In the genomic region with DNA sequence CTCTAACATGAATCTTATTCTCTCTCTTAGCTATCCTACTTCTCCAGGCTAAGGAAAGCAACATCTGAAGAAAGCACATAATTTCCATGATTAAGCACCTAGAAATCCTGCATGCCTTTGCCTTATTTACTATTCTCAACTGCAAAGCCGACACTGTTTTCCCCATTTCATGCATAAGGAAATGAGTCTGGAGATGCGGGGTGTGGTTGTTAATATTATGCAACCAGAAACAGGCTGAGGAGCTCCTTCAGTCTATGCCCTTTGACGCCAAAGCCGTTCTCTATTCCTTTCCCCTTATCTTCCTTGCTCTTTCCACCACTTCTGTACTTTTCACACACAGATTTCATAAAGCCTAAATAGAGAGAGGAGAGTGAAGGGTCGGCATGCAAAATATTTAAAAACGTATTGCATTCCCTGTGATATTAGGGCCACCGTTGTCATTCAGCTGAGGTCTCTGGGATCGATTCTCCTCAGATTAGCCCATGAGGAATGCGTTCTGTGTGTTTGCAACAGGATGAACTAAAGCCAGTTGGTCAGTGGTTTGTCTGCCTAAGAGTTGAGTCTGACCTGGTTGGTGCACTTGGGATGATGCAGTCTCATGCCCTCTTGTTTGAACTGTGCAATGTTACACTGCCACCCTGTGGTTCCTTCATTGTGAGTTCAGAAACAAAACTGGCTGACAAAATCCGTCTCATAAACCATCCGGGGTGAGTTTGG, we compare ENCODE assay signal across 8 cellular contexts. TPM values are rescaled to one million over a fixed set of nuclear protein-coding genes. Genes with fewer than 3 reads are reported as not detected.
DNase-seq lines count a peak whose midpoint lies in the region; ATAC-seq, FAIRE-seq and TF ChIP-seq lines count a peak whose summit lies in the region.

No MANE protein-coding gene starts in this region.

- ATAC-seq in GM21447 (IDR thresholded peaks at IDR 0.05; ENCODE audit: unreplicated experiment) = peak; percentile 81

- peaks cover 0 to 4% (median 3%) of the 10 kb centered on the region in 3 donors for H3K4me1 Mint-ChIP-seq in IgD-negative memory B cell

- no peaks in the 10 kb centered on the region for H3K36me3 Mint-ChIP-seq in IgD-negative memory B cell

- BruUV-seq in OCI-LY7 (replicated peaks; lab: Mats Ljungman, UMichigan) = no TSS peak

- intact Hi-C loops in OCI-LY7 (cut with micrococcal nuclease; ENCODE audit: unreplicated experiment) = loop anchor here (1.0 to 5.0 kb wide), 4 partner anchors 79 to 1282 kb away; no protein-coding TSS in a partner anchor

- no peaks in the 10 kb centered on the region for H3K9me2 ChIP-seq in OCI-LY7 (ENCODE audit: insufficient read depth, low read length)

- DNase-seq in D721Med (ENCODE audit: insufficient read length, low spot score) (no peak), OCI-LY7 (ENCODE audit: low spot score) (peak; percentile 70), fibroblast of lung (ENCODE audit: low read depth in 2 of 2) (peak; percentile 84 to 90), suprapubic skin (ENCODE audit: low spot score in 2 of 2) (no peak)
- peak; percentile 47 for DNase-seq in activated T-cell treated with anti-CD3 and anti-CD28 coated beads, Interleukin-2, amount 50 U/mL, for 1 hour

- no peaks in the 10 kb centered on the region for H3K27me3 Mint-ChIP-seq in IgD-negative memory B cell

- no peak overlapping the region for H3K9ac ChIP-seq in fibroblast of lung (ENCODE audit: insufficient read depth, low read length)

- TF ChIP-seq CTCF in D721Med (IDR thresholded peaks at IDR 0.05; ENCODE audit: insufficient read depth, missing control alignments) (peak; percentile 77), OCI-LY7 (conservative IDR thresholded peaks at IDR 0.05; ENCODE audit: low read length) (peak; percentile 89), fibroblast of lung (conservative IDR thresholded peaks at IDR 0.05 in 1 of 2, IDR thresholded peaks at IDR 0.05 in 1 of 2; ENCODE audit: low read depth in 1 of 2, low read length in 2 of 2) (peak; percentile 81 to 83), suprapubic skin (IDR thresholded peaks at IDR 0.05) (peak; percentile 59 to 62)

- H3K4me3 ChIP-seq in OCI-LY7 (ENCODE audit: low read depth, low read length, poor library complexity, severe bottlenecking) (no peak overlapping the region), fibroblast of lung (replicated peaks in 1 of 4; ENCODE audit: control extremely low read depth in 1 of 4, insufficient read depth in 1 of 4, low read depth in 3 of 4, low read length in 4 of 4) (no peak overlapping the region), neuron (ENCODE audit: low read length) (no peak overlapping the region), suprapubic skin (no peak overlapping the region)

- no peaks in the 10 kb centered on the region for H3K9me3 ChIP-seq in OCI-LY7 (ENCODE audit: low read length)
- no peaks in the 10 kb centered on the region for H3K9me3 ChIP-seq in fibroblast of lung (ENCODE audit: control insufficient read depth, insufficient read depth, low read depth, low read length)
- H3K9me3 ChIP-seq in neuron (ENCODE audit: low read length) = no peaks in the 10 kb centered on the region
- H3K9me3 ChIP-seq in suprapubic skin = no peaks in the 10 kb centered on the region

- H2AFZ ChIP-seq in OCI-LY7 (ENCODE audit: low read length) (no peak overlapping the region), fibroblast of lung (ENCODE audit: low read length) (peak overlapping the region; percentile 36), neuron (ENCODE audit: low read depth, low read length) (peak overlapping the region; percentile 23)

- no peaks in the 10 kb centered on the region for H3K27me3 ChIP-seq in fibroblast of lung (ENCODE audit: control insufficient read depth, insufficient read depth, low read length)
- H3K27me3 ChIP-seq in neuron (ENCODE audit: insufficient read depth, low read length) = no peaks in the 10 kb centered on the region
- H3K27me3 ChIP-seq in suprapubic skin = no peaks in the 10 kb centered on the region

- H3K27ac ChIP-seq in OCI-LY7 (ENCODE audit: low read depth, low read length, poor library complexity, severe bottlenecking) (no peak overlapping the region), fibroblast of lung (ENCODE audit: insufficient read depth, low read length) (no peak overlapping the region), suprapubic skin (no peak overlapping the region)

- POLR2A ChIA-PET in OCI-LY7 (lab: Charles Lee) = no interaction called here

- H3K4me2 ChIP-seq in OCI-LY7 (ENCODE audit: low read length) (no peak overlapping the region), fibroblast of lung (ENCODE audit: extremely low read depth, insufficient read depth, low read length) (peak overlapping the region; percentile 38)

- H3K36me3 ChIP-seq in OCI-LY7 (ENCODE audit: insufficient read depth, low read length) = no peaks in the 10 kb centered on the region
- H3K36me3 ChIP-seq in fibroblast of lung (ENCODE audit: control insufficient read depth, insufficient read depth, low read length) = no peaks in the 10 kb centered on the region
- H3K36me3 ChIP-seq in neuron (ENCODE audit: insufficient read depth, low read length) = no peaks in the 10 kb centered on the region
- no peaks in the 10 kb centered on the region for H3K36me3 ChIP-seq in suprapubic skin

- peak; percentile 88 for FAIRE-seq in D721Med (lab: Jason Lieb, UNC)

- WGBS in suprapubic skin = 30% methylated on average over 11 of the region's 11 CpGs

- H3K4me3 Mint-ChIP-seq in IgD-negative memory B cell = no peak overlapping the region

- no peak for TF ChIP-seq EP300 in suprapubic skin (IDR thresholded peaks at IDR 0.05)

- H3K27ac Mint-ChIP-seq in IgD-negative memory B cell = peak overlapping the region in 2 of 3 donors; percentile 0 to 67

- CTCF ChIA-PET in OCI-LY7 (lab: Charles Lee; ENCODE audit: unreplicated experiment) = no interaction called here

- H3K4me1 ChIP-seq in OCI-LY7 (ENCODE audit: insufficient read depth, low read length, poor library complexity, severe bottlenecking) (no peaks in the 10 kb centered on the region), fibroblast of lung (ENCODE audit: control insufficient read depth, extremely low read depth, insufficient read depth, low read length) (no peaks in the 10 kb centered on the region), neuron (ENCODE audit: insufficient read depth, low read length) (peaks cover 10% of the 10 kb centered on the region), suprapubic skin (peaks cover 11% of the 10 kb centered on the region)

- H4K20me1 ChIP-seq in OCI-LY7 (ENCODE audit: insufficient read depth, low read length) = no peaks in the 10 kb centered on the region
- H4K20me1 ChIP-seq in fibroblast of lung (ENCODE audit: control insufficient read depth, extremely low read depth, insufficient read depth, low read length) = no peaks in the 10 kb centered on the region

- no peaks in the 10 kb centered on the region for H3K9me3 Mint-ChIP-seq in IgD-negative memory B cell

- no peak for TF ChIP-seq POLR2A in suprapubic skin (IDR thresholded peaks at IDR 0.05)

- H3K79me2 ChIP-seq in OCI-LY7 (ENCODE audit: insufficient read depth, low read depth, low read length) (no peaks in the 10 kb centered on the region), fibroblast of lung (ENCODE audit: control insufficient read depth, insufficient read depth, low read length) (no peaks in the 10 kb centered on the region)

RNA-seq across cellular contexts. Expression of gene PLEKHG7, which starts 53.1 kb away (rescaled TPM):
- polyA plus RNA-seq in IgD-negative memory B cell = 12.0 TPM
- not detected in 2 replicates for total RNA-seq in OCI-LY7 (2014; rRNA removed; shearing (Covaris generic))
- total RNA-seq in OCI-LY7 (2022) = 0.29 TPM in 1 of 2 replicates, not detected in the other
- not detected in 2 replicates for total RNA-seq in fibroblast of lung
- polyA plus RNA-seq in fibroblast of lung = not detected in 2 replicates
- polyA plus RNA-seq in fibroblast of lung (2012) = not detected in 2 replicates
- polyA minus RNA-seq in fibroblast of lung (ENCODE audit: low replicate concordance) = not detected in 2 replicates
- not detected for total RNA-seq in suprapubic skin

Comparison
In these comparisons a context has a peak if more than half of its experiments do, and no peak if none do; other contexts are left out.
1. DNase-seq: peak in OCI-LY7 (single experiment), activated T-cell treated with anti-CD3 and anti-CD28 coated beads, Interleukin-2, amount 50 U/mL, for 1 hour (single experiment) and fibroblast of lung (2 of 2); none in D721Med (single experiment) and suprapubic skin (0 of 2).
2. Peak in every context shown above with its lines, with median percentiles within 50 percentile points of each other: CTCF ChIP-seq.